11 cellular contexts compared by ENCODE assay signal in the genomic region with DNA sequence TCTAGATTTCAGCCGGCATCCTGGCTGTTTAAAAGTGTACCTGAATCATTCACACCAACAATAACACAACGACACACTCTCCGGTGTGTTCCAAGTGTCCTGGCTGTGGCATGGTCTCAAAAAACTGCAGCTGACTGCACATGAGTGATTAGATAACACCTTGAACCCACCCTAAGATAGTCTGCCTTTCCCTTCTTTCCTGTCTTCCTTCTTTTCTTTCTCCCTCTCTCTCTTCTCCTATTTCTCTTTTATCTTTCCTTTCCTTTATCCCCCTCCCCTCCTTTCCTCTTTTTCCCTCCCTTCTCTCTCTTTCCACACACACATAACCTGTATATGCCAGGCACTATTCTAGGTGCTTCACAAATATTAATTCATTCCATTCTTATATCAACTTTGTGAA. TPM values are rescaled to one million over a fixed set of nuclear protein-coding genes. Genes with fewer than 3 reads are reported as not detected.
DNase-seq lines count a peak whose midpoint lies in the region; ATAC-seq and TF ChIP-seq lines count a peak whose summit lies in the region.
"Had no signal": no experiment of that assay in that cellular context is flagged by ENCODE, and none has a peak within 500 bp of the region (broad histone marks: within the 10 kb centered on the region; RNA-seq: fewer than 3 reads in every experiment).

No MANE protein-coding gene starts in this region.

- no peaks in the 10 kb centered on the region for H4K20me1 ChIP-seq in Loucy (ENCODE audit: insufficient read depth, low read length, poor library complexity, severe bottlenecking)

- H3K4me3 Mint-ChIP-seq in Caco-2 (ENCODE audit: unreplicated experiment): peak overlapping the region; percentile 84
- H3K4me3 Mint-ChIP-seq in central memory CD8-positive, alpha-beta T cell: peak overlapping the region; percentile 77

- H3K79me2 ChIP-seq in Loucy (ENCODE audit: insufficient read depth, low read length): peaks cover 23% of the 10 kb centered on the region

- H3K27me3 ChIP-seq in Caco-2 (replicated peaks; ENCODE audit: control insufficient read depth, insufficient read depth, low read length) (no peaks in the 10 kb centered on the region), Loucy (ENCODE audit: insufficient read depth, low read length, poor library complexity, severe bottlenecking) (no peaks in the 10 kb centered on the region), neutrophil (no peaks in the 10 kb centered on the region)
- H3K27me3 ChIP-seq: Peyer's patch had no signal

- peak overlapping the region; percentile 83 for H3K4me2 ChIP-seq in Loucy (ENCODE audit: low read depth, low read length, poor library complexity, severe bottlenecking)

- CTCF ChIA-PET in Caco-2 (lab: Charles Lee): no interaction called here

- TF ChIP-seq CTCF in Caco-2 (IDR thresholded peaks at IDR 0.05; ENCODE audit: insufficient read depth in 1 of 2, low read depth in 1 of 2, low read length in 1 of 2, severe bottlenecking in 1 of 2, unreplicated experiment in 1 of 2) (no peak), Loucy (conservative IDR thresholded peaks at IDR 0.05; ENCODE audit: low read length) (no peak), neutrophil (IDR thresholded peaks at IDR 0.05) (no peak)

- H3K4me3 ChIP-seq in Caco-2 (ENCODE audit: low read depth, low read length) (no peak overlapping the region; the same call in 1 of the 2 replicates), Loucy (ENCODE audit: low read length, poor library complexity, severe bottlenecking) (peak overlapping the region; percentile 73), neutrophil (ENCODE audit: low read depth in 1 of 2, low read length in 1 of 2) (no peak overlapping the region)
- H3K4me3 ChIP-seq: mucosa of descending colon had no signal

- H3K9me2 ChIP-seq in Loucy (replicated peaks; ENCODE audit: low read depth, low read length): no peaks in the 10 kb centered on the region

- DNase-seq in Caco-2: no peak
- no peak for DNase-seq in central memory CD8-positive, alpha-beta T cell (ENCODE audit: low spot score in 2 of 2)
- no peak for DNase-seq in AG08396 (ENCODE audit: low spot score)
- DNase-seq in NCI-H2081 (lab: John Stamatoyannopoulos, UW): no peak
- DNase-seq in ureter (ENCODE audit: low spot score): no peak
- DNase-seq: activated CD4-positive, alpha-beta T cell treated with anti-CD3 and anti-CD28 coated beads for 48 hours; Peyer's patch had no signal

- H2AFZ ChIP-seq in Loucy (ENCODE audit: low read length): peak overlapping the region; percentile 89

- no TSS peak for BruUV-seq in Caco-2 (replicated peaks; lab: Mats Ljungman, UMichigan)

- H3F3A ChIP-seq in Loucy (ENCODE audit: low read depth): no peaks in the 10 kb centered on the region

- intact Hi-C loops in Caco-2 (cut with micrococcal nuclease; ENCODE audit: unreplicated experiment): loop anchor here (10.0 kb wide), 1 partner anchor 227 kb away; no protein-coding TSS in a partner anchor

- H3K36me3 Mint-ChIP-seq in Caco-2 (ENCODE audit: insufficient read depth, unreplicated experiment): no peaks in the 10 kb centered on the region
- H3K36me3 Mint-ChIP-seq in central memory CD8-positive, alpha-beta T cell (ENCODE audit: insufficient read depth): peaks cover 9% of the 10 kb centered on the region

- H3K9me3 Mint-ChIP-seq in Caco-2 (ENCODE audit: unreplicated experiment): no peaks in the 10 kb centered on the region
- no peaks in the 10 kb centered on the region for H3K9me3 Mint-ChIP-seq in central memory CD8-positive, alpha-beta T cell

- peaks cover 3% of the 10 kb centered on the region for H3K27me3 Mint-ChIP-seq in Caco-2 (ENCODE audit: insufficient read depth, unreplicated experiment)
- H3K27me3 Mint-ChIP-seq in central memory CD8-positive, alpha-beta T cell: no peaks in the 10 kb centered on the region

- H3K4me1 Mint-ChIP-seq in Caco-2 (ENCODE audit: low read depth, unreplicated experiment): peaks cover 7% of the 10 kb centered on the region
- H3K4me1 Mint-ChIP-seq in central memory CD8-positive, alpha-beta T cell: peaks cover 7% of the 10 kb centered on the region

- POLR2A ChIA-PET in Caco-2 (lab: Charles Lee): no interaction called here

- H3K9ac ChIP-seq in Loucy (ENCODE audit: low read depth, low read length, poor library complexity, severe bottlenecking): peak overlapping the region; percentile 50

- H3K4me1 ChIP-seq in Caco-2 (peaks cover 9% of the 10 kb centered on the region; the same call in 1 of the 2 replicates), Loucy (ENCODE audit: insufficient read depth, low read length, poor library complexity, severe bottlenecking) (peaks cover 26% of the 10 kb centered on the region), neutrophil (ENCODE audit: control insufficient read depth in 1 of 2, insufficient read depth in 1 of 2, low read depth in 1 of 2, low read length in 1 of 2) (peaks cover 20 to 24% of the 10 kb centered on the region in 2 experiments)

- no peaks in the 10 kb centered on the region for H3K36me3 ChIP-seq in Caco-2 (ENCODE audit: control insufficient read depth, insufficient read depth, low read length)
- no peaks in the 10 kb centered on the region for H3K36me3 ChIP-seq in Loucy (ENCODE audit: insufficient read depth, low read length)
- no peaks in the 10 kb centered on the region for H3K36me3 ChIP-seq in neutrophil
- H3K36me3 ChIP-seq: Peyer's patch had no signal

- peak overlapping the region; percentile 77 for H3K27ac ChIP-seq in neutrophil

- H3K27ac Mint-ChIP-seq in Caco-2 (ENCODE audit: unreplicated experiment): no peak overlapping the region
- H3K27ac Mint-ChIP-seq in central memory CD8-positive, alpha-beta T cell (ENCODE audit: low read depth): peak overlapping the region; percentile 69

- H3K9me3 ChIP-seq in Caco-2 (no peaks in the 10 kb centered on the region), Loucy (ENCODE audit: insufficient read depth, low read depth, low read length) (no peaks in the 10 kb centered on the region), neutrophil (no peaks in the 10 kb centered on the region)
- H3K9me3 ChIP-seq: mucosa of descending colon, Peyer's patch had no signal

- no peak for ATAC-seq in central memory CD8-positive, alpha-beta T cell (replicated peaks; ENCODE audit: extremely low read depth, poor library complexity, severe bottlenecking)
- no peak for ATAC-seq in HG02763 (IDR thresholded peaks at IDR 0.05; ENCODE audit: unreplicated experiment)

RNA-seq across cellular contexts. Expression of a gene that starts 1.2 kb away (rescaled TPM):
- 20.4 TPM in 2 replicates for total RNA-seq in Caco-2 (2022)
- 34.9 TPM for total RNA-seq in ureter
